In the genomic region with DNA sequence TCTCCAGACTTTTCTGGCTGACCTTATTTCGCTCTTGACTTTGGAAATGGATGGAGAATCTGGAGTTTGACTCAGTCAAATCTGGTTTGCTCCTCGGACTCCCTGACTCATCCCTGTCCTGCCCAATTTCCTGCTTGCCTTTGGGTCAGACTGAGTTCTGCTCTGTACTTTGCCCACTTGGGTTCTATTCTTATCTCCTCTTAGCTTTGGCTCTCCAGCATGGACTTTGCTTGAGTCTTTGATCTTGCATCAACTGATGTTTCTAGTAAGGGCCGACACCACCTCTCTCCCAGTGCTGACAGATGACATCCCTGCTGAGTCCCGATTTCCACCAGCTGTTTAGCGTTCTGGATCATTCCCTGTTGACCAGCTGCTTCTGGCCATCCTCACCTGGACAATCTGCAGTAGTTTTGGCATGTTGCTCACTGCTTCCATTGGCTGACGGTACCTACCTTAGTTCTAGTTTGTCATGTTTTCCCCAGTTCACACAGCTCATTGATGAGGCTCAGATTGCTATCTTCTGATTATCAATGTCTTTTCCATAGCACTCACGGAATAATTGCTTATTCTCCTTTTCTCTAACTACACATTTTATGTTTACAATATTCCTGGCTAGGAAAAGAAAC, we compare ENCODE assay signal across 16 cellular contexts.
DNase-seq lines count a peak whose midpoint lies in the region; ATAC-seq lines count a peak whose summit lies in the region.
"Had no signal": no experiment of that assay in that cellular context is flagged by ENCODE, and none has a peak within 500 bp of the region (broad histone marks: within the 10 kb centered on the region; RNA-seq: fewer than 3 reads in every experiment).

No MANE protein-coding gene starts in this region.

- H3K4me3 ChIP-seq in skeletal muscle satellite cell (ENCODE audit: low read length), result peak overlapping the region; percentile 2
- H3K4me3 ChIP-seq: BLaER1, SJCRH30, testis had no signal

- no peaks in the 10 kb centered on the region for H3K27me3 ChIP-seq in skeletal muscle satellite cell (ENCODE audit: control insufficient read depth, insufficient read depth, low read length)
- H3K27me3 ChIP-seq: BLaER1, SJCRH30, testis had no signal

- H3K36me3 ChIP-seq in skeletal muscle satellite cell (ENCODE audit: insufficient read depth, low read length), result no peaks in the 10 kb centered on the region
- H3K36me3 ChIP-seq: BLaER1, SJCRH30 had no signal

- H3K9ac ChIP-seq in skeletal muscle satellite cell (ENCODE audit: low read depth, low read length), result peak overlapping the region; percentile 43
- H3K9ac ChIP-seq: BLaER1 had no signal

- DNase-seq in EH (ENCODE audit: low read depth) (peak; percentile 91), SW480 (ENCODE audit: low spot score) (peak; percentile 19), hepatic stellate cell (ENCODE audit: low spot score) (peak; percentile 4), hippocampal formation (lab: John Stamatoyannopoulos, UW) (no peak)
- no peak for DNase-seq in activated CD8-positive, alpha-beta memory T cell treated with anti-CD3 and anti-CD28 coated beads, Interleukin-2, amount 50 U/mL, for 48 hours
- DNase-seq: activated CD8-positive, alpha-beta memory T cell treated with anti-CD3 and anti-CD28 coated beads for 24 hours; activated naive CD4-positive, alpha-beta T cell treated with anti-CD3 and anti-CD28 coated beads for 36 hours; DMS79; MV-4-11; nucleus accumbens; SJCRH30; testis had no signal

- no peak for ATAC-seq in GM21515 (IDR thresholded peaks at IDR 0.05; ENCODE audit: unreplicated experiment)
- no peak for ATAC-seq in GM18858 (IDR thresholded peaks at IDR 0.05; ENCODE audit: unreplicated experiment)

- peak overlapping the region; percentile 58 for H3K4me2 ChIP-seq in skeletal muscle satellite cell (ENCODE audit: low read length)
- H3K4me2 ChIP-seq: BLaER1 had no signal

- H3K9me3 ChIP-seq in skeletal muscle satellite cell (replicated peaks; ENCODE audit: low read length), result no peaks in the 10 kb centered on the region
- H3K9me3 ChIP-seq: BLaER1, SJCRH30, testis had no signal

- peaks cover 26% of the 10 kb centered on the region for H3K4me1 ChIP-seq in skeletal muscle satellite cell (ENCODE audit: control insufficient read depth, insufficient read depth, low read length)
- H3K4me1 ChIP-seq: BLaER1, SJCRH30, testis had no signal

Comparison
In these comparisons a context has a peak if more than half of its experiments do, and no peak if none do; other contexts are left out.
1. DNase-seq: peak in EH (single experiment), SW480 (single experiment) and hepatic stellate cell (single experiment); none in hippocampal formation (0 of 2) and activated CD8-positive, alpha-beta memory T cell treated with anti-CD3 and anti-CD28 coated beads, Interleukin-2, amount 50 U/mL, for 48 hours (single experiment).